ENCODE assay signal across 28 cellular contexts in the genomic region with DNA sequence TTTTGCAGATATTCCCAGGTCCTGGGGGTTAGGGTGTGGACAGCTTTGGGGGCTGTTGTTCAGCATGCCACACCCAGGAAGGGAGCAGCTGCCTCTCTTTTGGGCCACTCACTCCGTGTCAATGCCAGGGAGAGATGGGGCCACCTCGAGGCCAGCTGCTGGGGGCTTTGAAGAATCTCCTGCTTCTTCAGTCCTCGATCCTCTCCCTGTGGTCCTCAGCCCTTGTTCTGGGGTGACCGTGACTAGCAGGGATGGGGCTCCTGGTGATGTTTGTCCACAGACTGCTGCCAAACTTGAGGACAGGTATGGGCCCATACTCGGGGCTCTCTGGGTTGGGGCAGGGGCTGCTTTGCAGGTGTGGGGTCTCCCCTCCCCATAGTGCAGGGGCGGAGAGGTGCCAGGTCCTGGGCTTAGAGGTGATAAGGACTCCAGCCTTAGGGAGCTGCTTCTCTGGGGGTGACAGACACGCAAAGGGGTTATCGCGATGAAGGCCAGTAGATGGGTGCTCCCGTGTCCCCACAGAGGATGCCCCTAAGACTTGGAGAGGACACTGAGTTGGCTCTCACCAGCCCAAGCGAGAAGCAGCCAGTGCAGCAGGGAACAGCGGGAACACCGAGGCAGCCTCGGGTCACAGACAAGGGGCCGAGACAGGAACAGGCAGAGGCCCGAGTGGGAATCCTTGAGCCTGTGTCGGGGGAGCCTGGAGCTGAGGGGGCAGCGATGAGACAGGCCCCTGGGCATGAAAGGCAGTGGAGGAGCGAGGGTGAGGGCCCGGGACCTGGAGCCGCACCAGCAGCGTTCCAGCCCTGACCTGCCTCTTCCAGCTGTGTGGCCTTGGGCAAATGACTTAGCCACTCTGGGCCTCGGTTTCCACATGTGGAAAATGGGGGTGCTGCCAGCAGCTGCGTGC. TPM values are rescaled to one million over a fixed set of nuclear protein-coding genes. Genes with fewer than 3 reads are reported as not detected.
"Had no signal": no experiment of that assay in that cellular context is flagged by ENCODE, and none has a peak within 500 bp of the region (broad histone marks: within the 10 kb centered on the region; RNA-seq: fewer than 3 reads in every experiment).

No MANE protein-coding gene starts in this region.

- H3K27ac ChIP-seq: esophagus squamous epithelium, pancreas, right lobe of liver, stomach, thyroid gland, vagina had no signal

- H3K36me3 ChIP-seq: esophagus squamous epithelium, pancreas, right lobe of liver, thyroid gland, vagina had no signal

- H3K4me3 ChIP-seq: esophagus squamous epithelium, pancreas, right lobe of liver, stomach, thyroid gland, vagina had no signal

- ATAC-seq: effector memory CD8-positive, alpha-beta T cell; left lobe of liver; naive thymus-derived CD8-positive, alpha-beta T cell; pancreas; right lobe of liver; stimulated activated effector memory CD8-positive, alpha-beta T cell treated with anti-CD3 and anti-CD28 coated beads, Interleukin-12 subunit alpha, Interleukin-12 subunit beta, amount 100 ng/mL, for 72 hours had no signal

- DNase-seq: cortex of kidney; effector memory CD8-positive, alpha-beta T cell; erythroblast; esophagus squamous epithelium; foreskin melanocyte; hypothalamus; immature natural killer cell; islet precursor cell; mesendoderm; midbrain; nephron progenitor cell; occipital lobe; pancreas; retina; small intestine; stimulated activated CD4-positive, alpha-beta T cell treated with anti-CD3 and anti-CD28 coated beads, Interleukin-12 subunit alpha, Interleukin-12 subunit beta, amount 100 ng/mL, for 4 hours; stimulated activated CD4-positive, alpha-beta T cell treated with anti-CD3 and anti-CD28 coated beads, Interleukin-1b, Interleukin-23, amount 100 ng/mL, for 48 hours; stimulated activated CD4-positive, alpha-beta T cell treated with anti-CD3 and anti-CD28 coated beads, Interleukin-4, amount 100 ng/mL, for 24 hours; stimulated activated naive CD4-positive, alpha-beta T cell treated with Interleukin-2 at 50 U/mL for 16 hours; stomach; thyroid gland; trophoblast cell had no signal

- H3K27me3 ChIP-seq: pancreas, right lobe of liver, stomach, thyroid gland, vagina had no signal

- H3K9me3 ChIP-seq: esophagus squamous epithelium, pancreas, right lobe of liver, stomach, thyroid gland, vagina had no signal

- H3K4me1 ChIP-seq: esophagus squamous epithelium, pancreas, right lobe of liver, thyroid gland, vagina had no signal

- FAIRE-seq: endometrium, pancreas, small intestine had no signal

RNA-seq across cellular contexts. Expression of a gene that starts 11.1 kb away (rescaled TPM):
- total RNA-seq: left lobe of liver; naive thymus-derived CD8-positive, alpha-beta T cell had no signal
- polyA plus RNA-seq: immature natural killer cell; naive thymus-derived CD8-positive, alpha-beta T cell had no signal
